In the genomic region with DNA sequence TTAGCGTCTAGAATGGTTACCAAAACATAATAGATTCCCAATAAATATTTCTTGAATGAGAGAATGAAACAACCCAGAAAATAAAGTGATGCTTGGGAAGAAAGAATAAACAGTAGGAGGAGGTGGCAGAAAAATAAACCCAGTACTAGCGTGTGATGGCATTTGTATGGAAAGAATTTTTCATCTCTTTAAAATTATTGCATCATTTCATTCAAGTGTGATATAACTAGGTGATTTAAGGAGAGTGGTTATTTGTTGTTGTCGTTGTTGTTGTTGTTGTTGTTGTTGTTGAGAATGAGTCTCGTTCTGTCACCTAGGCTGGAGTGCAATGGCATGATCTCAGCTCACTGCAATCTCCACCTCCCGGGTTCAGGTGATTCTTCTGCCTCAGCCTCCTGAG, we compare ENCODE assay signal across 27 cellular contexts.
"Had no signal": no experiment of that assay in that cellular context is flagged by ENCODE, and none has a peak within 500 bp of the region (broad histone marks: within the 10 kb centered on the region; RNA-seq: fewer than 3 reads in every experiment).

No MANE protein-coding gene starts in this region.

- H3K4me1 ChIP-seq: colonic mucosa, esophagus muscularis mucosa, esophagus squamous epithelium, foreskin keratinocyte, gastrocnemius medialis, gastroesophageal sphincter, heart left ventricle, heart right ventricle had no signal

- H3K9me3 ChIP-seq: colonic mucosa, esophagus squamous epithelium, gastrocnemius medialis, gastroesophageal sphincter had no signal

- H3K27ac ChIP-seq: colonic mucosa, coronary artery, dorsolateral prefrontal cortex, epithelial cell of prostate, esophagus muscularis mucosa, esophagus squamous epithelium, foreskin keratinocyte, gastrocnemius medialis, gastroesophageal sphincter, heart left ventricle, heart right ventricle had no signal

- H3K27me3 ChIP-seq: colonic mucosa, dorsolateral prefrontal cortex, esophagus muscularis mucosa, esophagus squamous epithelium, foreskin keratinocyte, gastrocnemius medialis, gastroesophageal sphincter, heart left ventricle, heart right ventricle had no signal

- FAIRE-seq: colon, endothelial cell of umbilical vein, frontal cortex had no signal

- H3K4me3 ChIP-seq: colonic mucosa, coronary artery, dorsolateral prefrontal cortex, esophagus muscularis mucosa, esophagus squamous epithelium, gastrocnemius medialis, gastroesophageal sphincter, heart left ventricle, heart right ventricle had no signal

- ATAC-seq: effector memory CD8-positive, alpha-beta T cell; esophagus mucosa; foreskin keratinocyte; gastrocnemius medialis; gastroesophageal sphincter; heart left ventricle; heart right ventricle had no signal

- DNase-seq: colonic mucosa; cortex of kidney; dermis blood vessel endothelial cell; dorsolateral prefrontal cortex; effector CD4-positive, alpha-beta T cell; effector CD8-positive, alpha-beta T cell; effector memory CD4-positive, alpha-beta T cell; effector memory CD8-positive, alpha-beta T cell; endodermal cell; erythroblast; esophagus squamous epithelium; foreskin fibroblast; foreskin keratinocyte; foreskin melanocyte; gastrocnemius medialis; glutamatergic neuron; head of caudate nucleus; heart left ventricle; heart right ventricle had no signal

- H3K36me3 ChIP-seq: colonic mucosa, esophagus muscularis mucosa, esophagus squamous epithelium, gastrocnemius medialis, gastroesophageal sphincter had no signal
